ENCODE assay signal across 18 cellular contexts in genomic region chr3:45120615-45121158, GRCh38. TPM values are rescaled to one million over a fixed set of nuclear protein-coding genes. Genes with fewer than 3 reads are reported as not detected.
DNase-seq lines count a peak whose midpoint lies in the region; ATAC-seq and TF ChIP-seq lines count a peak whose summit lies in the region.
"Had no signal": no experiment of that assay in that cellular context is flagged by ENCODE, and none has a peak within 500 bp of the region (broad histone marks: within the 10 kb centered on the region; RNA-seq: fewer than 3 reads in every experiment).

No MANE protein-coding gene starts in this region.

- H3K27ac Mint-ChIP-seq in Caco-2 (ENCODE audit: unreplicated experiment) (peak overlapping the region; percentile 68), endothelial cell (ENCODE audit: unreplicated experiment) (peak overlapping the region; percentile 20)
- H3K27ac Mint-ChIP-seq: activated T-cell treated with anti-CD3 and anti-CD28 coated beads, Interleukin-2, amount 50 U/mL, for 24 hours; CD8-positive, alpha-beta memory T cell; stimulated activated effector memory CD8-positive, alpha-beta T cell treated with anti-CD3 and anti-CD28 coated beads, Interleukin-12 subunit alpha, Interleukin-12 subunit beta, amount 100 ng/mL, for 72 hours had no signal

- no peak overlapping the region for H3K56ac ChIP-seq in IMR-90 (ENCODE audit: extremely low read depth, insufficient read depth, low read length)

- in situ Hi-C loops in IMR-90 (cut with MboI; ENCODE audit: low sequenced_read_pairs), result loop anchor here (5.0 kb wide), 1 partner anchor 63 kb away; no protein-coding TSS in a partner anchor

- H3K27ac ChIP-seq in IMR-90 (ENCODE audit: insufficient read depth, low read length) (peak overlapping the region; percentile 45), osteoblast (ENCODE audit: low read depth, low read length) (peak overlapping the region; percentile 38)
- H3K27ac ChIP-seq: thyroid gland had no signal

- H3K9me3 Mint-ChIP-seq in Caco-2 (ENCODE audit: unreplicated experiment) (no peaks in the 10 kb centered on the region), endothelial cell (ENCODE audit: unreplicated experiment) (no peaks in the 10 kb centered on the region)
- H3K9me3 Mint-ChIP-seq: activated T-cell treated with anti-CD3 and anti-CD28 coated beads, Interleukin-2, amount 50 U/mL, for 24 hours; CD8-positive, alpha-beta memory T cell; naive B cell; stimulated activated effector memory CD8-positive, alpha-beta T cell treated with anti-CD3 and anti-CD28 coated beads, Interleukin-12 subunit alpha, Interleukin-12 subunit beta, amount 100 ng/mL, for 72 hours had no signal

- H3K14ac ChIP-seq in IMR-90 (replicated peaks; ENCODE audit: low read depth, low read length), result peak overlapping the region; percentile 92

- peak overlapping the region; percentile 38 for H2AK9ac ChIP-seq in IMR-90 (replicated peaks; ENCODE audit: low read depth, low read length, poor library complexity)

- H2BK20ac ChIP-seq in IMR-90 (ENCODE audit: low read depth, low read length), result peak overlapping the region; percentile 92

- H3K18ac ChIP-seq in IMR-90 (ENCODE audit: low read depth, low read length), result peak overlapping the region; percentile 97

- H2BK120ac ChIP-seq in IMR-90 (ENCODE audit: low read depth, low read length), result peak overlapping the region; percentile 93

- no peak for TF ChIP-seq CTCF in Caco-2 (IDR thresholded peaks at IDR 0.05; ENCODE audit: insufficient read depth in 1 of 2, low read depth in 1 of 2, low read length in 1 of 2, severe bottlenecking in 1 of 2, unreplicated experiment in 1 of 2)
- no peak for TF ChIP-seq CTCF in IMR-90 (conservative IDR thresholded peaks at IDR 0.05; ENCODE audit: low read depth, low read length)
- no peak for TF ChIP-seq CTCF in endothelial cell (IDR thresholded peaks at IDR 0.05; ENCODE audit: unreplicated experiment)
- no peak for TF ChIP-seq CTCF in osteoblast (IDR thresholded peaks at IDR 0.05; ENCODE audit: extremely low read depth, low read depth, low read length)

- H3K36me3 ChIP-seq in Caco-2 (ENCODE audit: control insufficient read depth, insufficient read depth, low read length) (no peaks in the 10 kb centered on the region; the same call in none of the 2 replicates), IMR-90 (ENCODE audit: control insufficient read depth, insufficient read depth, low read length) (no peaks in the 10 kb centered on the region), osteoblast (ENCODE audit: insufficient read depth, low read length) (no peaks in the 10 kb centered on the region)
- H3K36me3 ChIP-seq: thyroid gland had no signal

- peak overlapping the region; percentile 92 for H3K4ac ChIP-seq in IMR-90 (ENCODE audit: low read depth, low read length)

- H3K27me3 ChIP-seq in Caco-2 (replicated peaks; ENCODE audit: control insufficient read depth, insufficient read depth, low read length) (no peaks in the 10 kb centered on the region), IMR-90 (ENCODE audit: control insufficient read depth, insufficient read depth, low read length) (no peaks in the 10 kb centered on the region), osteoblast (ENCODE audit: insufficient read depth, low read length) (no peaks in the 10 kb centered on the region)
- H3K27me3 ChIP-seq: pancreas, thyroid gland had no signal

- peak overlapping the region; percentile 92 for H2BK5ac ChIP-seq in IMR-90 (ENCODE audit: low read depth, low read length, poor library complexity, severe bottlenecking)

- CTCF ChIA-PET in Caco-2 (lab: Charles Lee), result interaction anchor here (1.1 kb wide), 1 partner anchor 17 kb away, joined by 5 read pairs; no protein-coding TSS in a partner anchor
- CTCF ChIA-PET in IMR-90 (lab: Yijun Ruan, JAX), result no interaction called here

- dilution Hi-C loops in IMR-90 (cut with HindIII; ENCODE audit: low sequenced_read_pairs, unreplicated experiment), result no loop called here

- H4K20me1 ChIP-seq in IMR-90 (ENCODE audit: insufficient read depth, low read length), result no peaks in the 10 kb centered on the region
- no peaks in the 10 kb centered on the region for H4K20me1 ChIP-seq in osteoblast (ENCODE audit: insufficient read depth, low read length)

- no peak overlapping the region for H3K9ac ChIP-seq in IMR-90 (ENCODE audit: low read depth, low read length)

- BruUV-seq in Caco-2 (replicated peaks; lab: Mats Ljungman, UMichigan) (TSS peak; percentile 81), IMR-90 (replicated peaks; lab: Mats Ljungman, UMichigan) (no TSS peak)

- WGBS in IMR-90 (ENCODE audit: extremely low coverage in 2 of 2, insufficient read length in 1 of 2), 2 experiments, result 89% methylated on average over 7 of the region's 10 CpGs; no CpG with 5 or more reads in 1 of the 2 experiments

- H3K79me1 ChIP-seq in IMR-90 (ENCODE audit: low read depth in 1 of 2, low read length in 2 of 2), result peaks cover 16 to 25% of the 10 kb centered on the region in 2 experiments

- peak overlapping the region; percentile 82 for H4K5ac ChIP-seq in IMR-90 (ENCODE audit: low read depth, low read length)

- no peak overlapping the region for H2AFZ ChIP-seq in IMR-90 (replicated peaks; ENCODE audit: low read length, poor library complexity)
- no peak overlapping the region for H2AFZ ChIP-seq in osteoblast (ENCODE audit: low read length)

- H3K4me3 ChIP-seq in Caco-2 (ENCODE audit: low read depth, low read length) (no peak overlapping the region), IMR-90 (ENCODE audit: insufficient read depth, low read depth, low read length) (no peak overlapping the region), osteoblast (ENCODE audit: insufficient read depth, low read length) (no peak overlapping the region)
- H3K4me3 ChIP-seq: pancreas, thyroid gland had no signal

- peak overlapping the region; percentile 82 for H4K91ac ChIP-seq in IMR-90 (ENCODE audit: insufficient read depth, low read depth, low read length)

- H3K4me1 Mint-ChIP-seq in Caco-2 (ENCODE audit: low read depth, unreplicated experiment) (peaks cover 56% of the 10 kb centered on the region), endothelial cell (ENCODE audit: unreplicated experiment) (no peaks in the 10 kb centered on the region)

- peaks cover 7% of the 10 kb centered on the region for H3K79me2 ChIP-seq in osteoblast (ENCODE audit: insufficient read depth, low read length)

- H4K8ac ChIP-seq in IMR-90 (ENCODE audit: low read depth in 2 of 2, low read length in 2 of 2), result peak overlapping the region; percentile 82 to 88

- H3K4me1 ChIP-seq in Caco-2 (peaks cover 58% of the 10 kb centered on the region), IMR-90 (ENCODE audit: control insufficient read depth, insufficient read depth, low read length) (peaks cover 37% of the 10 kb centered on the region), osteoblast (ENCODE audit: insufficient read depth, low read length) (peaks cover 33% of the 10 kb centered on the region)

- H3K9me3 ChIP-seq in Caco-2 (no peaks in the 10 kb centered on the region), IMR-90 (ENCODE audit: control insufficient read depth, insufficient read depth, low read length) (no peaks in the 10 kb centered on the region), osteoblast (ENCODE audit: low read depth, low read length) (no peaks in the 10 kb centered on the region)
- H3K9me3 ChIP-seq: pancreas, thyroid gland had no signal

- TF ChIP-seq RAD21 in IMR-90 (IDR thresholded peaks at IDR 0.05; ENCODE audit: low read length), result no peak

- H3K9me1 ChIP-seq in IMR-90 (ENCODE audit: insufficient read depth, low read length), result peaks cover 12% of the 10 kb centered on the region

- peak overlapping the region; percentile 49; the same call in 1 of the 2 replicates for H3K23ac ChIP-seq in IMR-90 (ENCODE audit: low read depth, low read length)

- POLR2A ChIA-PET in Caco-2 (lab: Charles Lee), result interaction anchor here (1.0 kb wide), 1 partner anchor 25 kb away, joined by 4 read pairs; the partner anchor contains the start of gene CDCP1
- POLR2A ChIA-PET in IMR-90 (lab: Charles Lee; ENCODE audit: unreplicated experiment), result no interaction called here

- H3K27me3 Mint-ChIP-seq in Caco-2 (ENCODE audit: insufficient read depth, unreplicated experiment) (no peaks in the 10 kb centered on the region), endothelial cell (ENCODE audit: unreplicated experiment) (no peaks in the 10 kb centered on the region)

- ATAC-seq in IMR-90 (ENCODE audit: low read depth), result no peak
- ATAC-seq in GM19351 (IDR thresholded peaks at IDR 0.05; ENCODE audit: unreplicated experiment), result no peak
- no peak for ATAC-seq in GM18868 (IDR thresholded peaks at IDR 0.05; ENCODE audit: unreplicated experiment)
- ATAC-seq: stimulated activated effector memory CD8-positive, alpha-beta T cell treated with anti-CD3 and anti-CD28 coated beads, Interleukin-12 subunit alpha, Interleukin-12 subunit beta, amount 100 ng/mL, for 72 hours had no signal

- peaks cover 15% of the 10 kb centered on the region for H3K36me3 Mint-ChIP-seq in Caco-2 (ENCODE audit: insufficient read depth, unreplicated experiment)
- H3K36me3 Mint-ChIP-seq in endothelial cell (ENCODE audit: low read depth, unreplicated experiment), result no peaks in the 10 kb centered on the region
- H3K36me3 Mint-ChIP-seq: CD8-positive, alpha-beta memory T cell; naive B cell; stimulated activated effector memory CD8-positive, alpha-beta T cell treated with anti-CD3 and anti-CD28 coated beads, Interleukin-12 subunit alpha, Interleukin-12 subunit beta, amount 100 ng/mL, for 72 hours had no signal

- H3K4me3 Mint-ChIP-seq in Caco-2 (ENCODE audit: unreplicated experiment) (peak overlapping the region; percentile 5), endothelial cell (ENCODE audit: unreplicated experiment) (no peak overlapping the region)
- H3K4me3 Mint-ChIP-seq: activated T-cell treated with anti-CD3 and anti-CD28 coated beads, Interleukin-2, amount 50 U/mL, for 24 hours; CD8-positive, alpha-beta memory T cell; stimulated activated effector memory CD8-positive, alpha-beta T cell treated with anti-CD3 and anti-CD28 coated beads, Interleukin-12 subunit alpha, Interleukin-12 subunit beta, amount 100 ng/mL, for 72 hours had no signal

- intact Hi-C loops in Caco-2 (cut with micrococcal nuclease; ENCODE audit: unreplicated experiment) (no loop called here), IMR-90 (cut with micrococcal nuclease) (loop anchor here (5.0 kb wide), 3 partner anchors 63 to 102 kb away; no protein-coding TSS in a partner anchor)

- H2AK5ac ChIP-seq in IMR-90 (ENCODE audit: low read depth, low read length), result peak overlapping the region; percentile 98

- DNase-seq in Caco-2 (no peak), IMR-90 (no peak), endothelial cell (ENCODE audit: low spot score) (no peak), osteoblast (ENCODE audit: insufficient read length, low spot score, missing footprints) (peak; percentile 55), putamen (ENCODE audit: low spot score) (no peak), medulla oblongata (ENCODE audit: extremely low spot score) (no peak)
- DNase-seq: activated naive CD4-positive, alpha-beta T cell treated with Interleukin-2 at 50 U/mL for 16 hours; activated T-cell treated with anti-CD3 and anti-CD28 coated beads, Interleukin-2, amount 50 U/mL, for 24 hours; caudate nucleus; CD8-positive, alpha-beta memory T cell; DMS79; naive B cell; NCI-H524 treated with DMSO at 0.1 percent for 48 hours; thyroid gland had no signal

- TF ChIP-seq POLR2A in IMR-90 (IDR thresholded peaks at IDR 0.05; ENCODE audit: low read depth, low read length), result no peak

- no peak overlapping the region for H3K4me2 ChIP-seq in IMR-90 (ENCODE audit: low read depth, low read length)
- no peak overlapping the region for H3K4me2 ChIP-seq in osteoblast (ENCODE audit: insufficient read depth, low read length)

- peak overlapping the region; percentile 81 for H2BK15ac ChIP-seq in IMR-90 (ENCODE audit: low read depth, low read length)

RNA-seq across cellular contexts. Expression of gene CDCP1, which starts 25.5 kb away (rescaled TPM):
- total RNA-seq in Caco-2 (2022) (22.5 and 25.0 TPM in 2 replicates), IMR-90 (2012; rRNA removed) (2.5 TPM in 2 replicates), endothelial cell (ENCODE audit: unreplicated experiment) (0.26 TPM), osteoblast (4.4 and 7.6 TPM in 2 replicates)
- polyA plus RNA-seq in IMR-90 (2012; rRNA removed), result 3.1 and 3.8 TPM in 2 replicates
- polyA plus RNA-seq in IMR-90 (2012; cell fraction: cytosol; rRNA removed), result 1.6 and 3.5 TPM in 2 replicates
- 1.5 and 3.9 TPM in 2 replicates for polyA plus RNA-seq in IMR-90 (2012; cell fraction: nucleus; rRNA removed; ENCODE audit: low replicate concordance)
- polyA plus RNA-seq: CD8-positive, alpha-beta memory T cell had no signal
